Comparison of ENCODE assay signal across 9 cellular contexts in genomic region chr10:71748671-71749191, GRCh38. TPM values are rescaled to one million over a fixed set of nuclear protein-coding genes. Genes with fewer than 3 reads are reported as not detected.
A peak's percentile ranks its signal among the peaks of the same experiment; 100 is the strongest.
DNase-seq lines count a peak whose midpoint lies in the region; ATAC-seq and TF ChIP-seq lines count a peak whose summit lies in the region.
"Had no signal": no experiment of that assay in that cellular context is flagged by ENCODE, and none has a peak within 500 bp of the region (broad histone marks: within the 10 kb centered on the region; RNA-seq: fewer than 3 reads in every experiment).

No MANE protein-coding gene starts in this region.

- peak overlapping the region; percentile 75 for H3K4me3 Mint-ChIP-seq in CD4-positive, alpha-beta T cell
- H3K4me3 Mint-ChIP-seq in HFFc6, result no peak overlapping the region
- peak overlapping the region; percentile 85 for H3K4me3 Mint-ChIP-seq in T-helper 2 cell treated with Interferon-gamma antibody and Interleukin-4, amounts not matched to agents 5 μg/mL and 100 μg/mL, for 36 hours
- peak overlapping the region; percentile 66 to 95 (median 85) for H3K4me3 Mint-ChIP-seq in naive thymus-derived CD8-positive, alpha-beta T cell

- 63 to 70% methylated on average over 15 of the region's 15 CpGs for WGBS in body of pancreas, 2 donors

- no peak overlapping the region for H3K4me3 ChIP-seq in body of pancreas
- no peak overlapping the region for H3K4me3 ChIP-seq in tibial artery

- peak; percentile 59 to 84 (median 72) for DNase-seq in CD4-positive, alpha-beta T cell
- DNase-seq in HFFc6 (no peak), body of pancreas (peak in 2 of 4 donors; percentile 47 to 81), tibial artery (peak; percentile 78 to 86), glomerular visceral epithelial cell (ENCODE audit: extremely low spot score) (no peak), NCI-H524 treated with DMSO at 0.1 percent for 48 hours (lab: John Stamatoyannopoulos, UW) (no peak)
- DNase-seq in T-helper 2 cell treated with Interferon-gamma antibody and Interleukin-4, amounts not matched to agents 5 μg/mL and 100 μg/mL, for 36 hours (ENCODE audit: low spot score), result peak; percentile 82
- DNase-seq in naive thymus-derived CD8-positive, alpha-beta T cell, result peak; percentile 59 to 91 (median 81)

- CTCF ChIA-PET in CD4-positive, alpha-beta T cell (lab: Charles Lee), result interaction anchor here (0.9 to 4.8 kb wide), 8 partner anchors 13 to 41 kb away, joined by 3 to 27 read pairs (median 4); partner anchors contain the start of gene VSIR

- peaks cover 97% of the 10 kb centered on the region for H3K4me1 Mint-ChIP-seq in CD4-positive, alpha-beta T cell (ENCODE audit: low read depth)
- peaks cover 6% of the 10 kb centered on the region; the same call in 1 of the 2 replicates for H3K4me1 Mint-ChIP-seq in HFFc6 (ENCODE audit: low read depth)
- H3K4me1 Mint-ChIP-seq in T-helper 2 cell treated with Interferon-gamma antibody and Interleukin-4, amounts not matched to agents 5 μg/mL and 100 μg/mL, for 36 hours (ENCODE audit: low read depth), result peaks cover 89% of the 10 kb centered on the region
- H3K4me1 Mint-ChIP-seq in naive thymus-derived CD8-positive, alpha-beta T cell, result peaks cover 56 to 100% (median 98%) of the 10 kb centered on the region in 4 donors

- H3K9me3 ChIP-seq in CD4-positive, alpha-beta T cell (ENCODE audit: control insufficient read depth, low read length), result no peaks in the 10 kb centered on the region
- H3K9me3 ChIP-seq in body of pancreas (no peaks in the 10 kb centered on the region), tibial artery (no peaks in the 10 kb centered on the region)

- H3K4me1 ChIP-seq in body of pancreas, result peaks cover 30% of the 10 kb centered on the region
- H3K4me1 ChIP-seq in tibial artery, result peaks cover 3 to 31% (median 25%) of the 10 kb centered on the region in 4 donors

- intact Hi-C loops in CD4-positive, alpha-beta T cell (cut with DNase I, micrococcal nuclease), result loop anchor here (1.0 to 2.0 kb wide), 4 partner anchors 9 to 24 kb away; partner anchors contain the start of gene VSIR (in 2 of the 2)
- intact Hi-C loops in body of pancreas (cut with DNase I), result no loop called here
- intact Hi-C loops in tibial artery (cut with DNase I; ENCODE audit: low total_unique reads), result no loop called here

- H3K9me3 Mint-ChIP-seq in CD4-positive, alpha-beta T cell, result no peaks in the 10 kb centered on the region
- no peaks in the 10 kb centered on the region for H3K9me3 Mint-ChIP-seq in HFFc6
- no peaks in the 10 kb centered on the region for H3K9me3 Mint-ChIP-seq in T-helper 2 cell treated with Interferon-gamma antibody and Interleukin-4, amounts not matched to agents 5 μg/mL and 100 μg/mL, for 36 hours
- H3K9me3 Mint-ChIP-seq in naive thymus-derived CD8-positive, alpha-beta T cell, result no peaks in the 10 kb centered on the region

- ATAC-seq in CD4-positive, alpha-beta T cell (ENCODE audit: poor library complexity), result peak; percentile 92
- ATAC-seq in body of pancreas, result peak; percentile 8
- ATAC-seq in naive thymus-derived CD8-positive, alpha-beta T cell, result peak; percentile 78 to 85

- no peaks in the 10 kb centered on the region for H3K27me3 ChIP-seq in CD4-positive, alpha-beta T cell (ENCODE audit: control insufficient read depth, insufficient read depth, low read length)
- H3K27me3 ChIP-seq in body of pancreas (no peaks in the 10 kb centered on the region), tibial artery (no peaks in the 10 kb centered on the region)

- peak in 1 of 3 donors; percentile 43 for TF ChIP-seq POLR2A in body of pancreas (IDR thresholded peaks at IDR 0.05)

- H3K27me3 Mint-ChIP-seq in CD4-positive, alpha-beta T cell, result no peaks in the 10 kb centered on the region
- H3K27me3 Mint-ChIP-seq in HFFc6 (ENCODE audit: insufficient read depth), result peaks cover 7% of the 10 kb centered on the region
- H3K27me3 Mint-ChIP-seq in T-helper 2 cell treated with Interferon-gamma antibody and Interleukin-4, amounts not matched to agents 5 μg/mL and 100 μg/mL, for 36 hours (ENCODE audit: low read depth), result no peaks in the 10 kb centered on the region
- no peaks in the 10 kb centered on the region for H3K27me3 Mint-ChIP-seq in naive thymus-derived CD8-positive, alpha-beta T cell

- peak overlapping the region; percentile 75 for H3K27ac ChIP-seq in CD4-positive, alpha-beta T cell (ENCODE audit: low read depth, low read length)
- peak overlapping the region in 3 of 4 donors; percentile 32 to 67 (median 52) for H3K27ac ChIP-seq in body of pancreas
- H3K27ac ChIP-seq in tibial artery, result peak overlapping the region; percentile 24 to 57

- peak; percentile 47 for TF ChIP-seq CTCF in CD4-positive, alpha-beta T cell (IDR thresholded peaks at IDR 0.05)
- TF ChIP-seq CTCF in HFFc6 (IDR thresholded peaks at IDR 0.05) (0 out of 2 replicates have a peak, but pooled peaks have one; percentile 35), body of pancreas (IDR thresholded peaks at IDR 0.05) (no peak), tibial artery (IDR thresholded peaks at IDR 0.05) (peak; percentile 9 to 14)

- H3K36me3 Mint-ChIP-seq in CD4-positive, alpha-beta T cell (ENCODE audit: low read depth), result peaks cover 48% of the 10 kb centered on the region
- no peaks in the 10 kb centered on the region for H3K36me3 Mint-ChIP-seq in HFFc6 (ENCODE audit: low read depth)
- H3K36me3 Mint-ChIP-seq in T-helper 2 cell treated with Interferon-gamma antibody and Interleukin-4, amounts not matched to agents 5 μg/mL and 100 μg/mL, for 36 hours (ENCODE audit: low read depth), result peaks cover 60% of the 10 kb centered on the region
- H3K36me3 Mint-ChIP-seq in naive thymus-derived CD8-positive, alpha-beta T cell, result peaks cover 0 to 29% (median 16%) of the 10 kb centered on the region in 3 donors

- H3K36me3 ChIP-seq in body of pancreas (replicated peaks in 1 of 2; ENCODE audit: insufficient read depth in 1 of 2, low read depth in 2 of 2) (peaks cover 0 to 2% of the 10 kb centered on the region in 2 donors), tibial artery (peaks cover 25 to 45% (median 43%) of the 10 kb centered on the region in 3 donors)

- peak overlapping the region; percentile 96 for H3K27ac Mint-ChIP-seq in CD4-positive, alpha-beta T cell
- no peak overlapping the region for H3K27ac Mint-ChIP-seq in HFFc6
- peak overlapping the region; percentile 98 for H3K27ac Mint-ChIP-seq in T-helper 2 cell treated with Interferon-gamma antibody and Interleukin-4, amounts not matched to agents 5 μg/mL and 100 μg/mL, for 36 hours
- H3K27ac Mint-ChIP-seq in naive thymus-derived CD8-positive, alpha-beta T cell, result peak overlapping the region; percentile 95 to 100 (median 98)

- POLR2A ChIA-PET in CD4-positive, alpha-beta T cell (lab: Charles Lee), result interaction anchor here (0.7 to 19.3 kb wide), 17 partner anchors 8 to 372 kb away, joined by 3 to 416 read pairs (median 6); partner anchors contain the start of genes PSAP and VSIR
- POLR2A ChIA-PET in naive thymus-derived CD8-positive, alpha-beta T cell (lab: Charles Lee), result interaction anchor here (0.7 to 41.4 kb wide), 10 partner anchors 17 to 429 kb away, joined by 3 to 1679 read pairs (median 8); partner anchors contain the start of genes C10orf105, PSAP and VSIR

RNA-seq across cellular contexts. Expression of gene VSIR, which starts 24.6 kb away (rescaled TPM):
- 10 to 100 TPM; 86.2 to 91.4 TPM for total RNA-seq in CD4-positive, alpha-beta T cell
- total RNA-seq in HFFc6 (2021; fragmentation: NEBNext Ultra II Directional; extraction: Animal tissue kit (Norgen Biotek cat#: 25700)), result 10 to 100 TPM; 24.3 to 36.2 (median 29.0) TPM
- total RNA-seq in body of pancreas, result 10 to 100 TPM; 14.8 to 17.1 TPM
- total RNA-seq in naive thymus-derived CD8-positive, alpha-beta T cell, result 100 to 1,000 TPM; 102 to 114 TPM
- 100 to 1,000 TPM; 211 to 343 (median 262) TPM for polyA plus RNA-seq in naive thymus-derived CD8-positive, alpha-beta T cell

RNA-seq across cellular contexts. Expression of gene C10orf105, which starts 29.2 kb away (rescaled TPM):
- under 1 TPM; 0.25 to 0.36 TPM for total RNA-seq in CD4-positive, alpha-beta T cell
- not detected for total RNA-seq in HFFc6 (2021; fragmentation: NEBNext Ultra II Directional; extraction: Animal tissue kit (Norgen Biotek cat#: 25700))
- not detected for total RNA-seq in body of pancreas
- under 1 TPM; 0.21 to 0.25 TPM for total RNA-seq in naive thymus-derived CD8-positive, alpha-beta T cell
- polyA plus RNA-seq in naive thymus-derived CD8-positive, alpha-beta T cell, result under 1 TPM in 1 of 3 donors, not detected in 2; 0.10 TPM
- total RNA-seq: Daoy had no signal

Comparison
In these comparisons a context has a peak if more than half of its experiments do, and no peak if none do; other contexts are left out.
1. ATAC-seq: peak in every context shown above with its lines; median percentile 92 in CD4-positive, alpha-beta T cell; 82 in naive thymus-derived CD8-positive, alpha-beta T cell; 8 in body of pancreas.
2. DNase-seq: peak in CD4-positive, alpha-beta T cell (10 of 10), T-helper 2 cell treated with Interferon-gamma antibody and Interleukin-4, amounts not matched to agents 5 μg/mL and 100 μg/mL, for 36 hours (single experiment), naive thymus-derived CD8-positive, alpha-beta T cell (10 of 10) and tibial artery (2 of 2); none in HFFc6 (single experiment), glomerular visceral epithelial cell (single experiment) and NCI-H524 treated with DMSO at 0.1 percent for 48 hours (single experiment).
3. CTCF ChIP-seq: peak in CD4-positive, alpha-beta T cell (single experiment), HFFc6 (single experiment) and tibial artery (2 of 2); none in body of pancreas (0 of 7).
4. intact Hi-C loops: an anchor here in CD4-positive, alpha-beta T cell (1.0 to 2.0 kb wide); none called in body of pancreas and tibial artery.
5. Peak in every context shown above with its lines, with median percentiles within 50 percentile points of each other: H3K27ac ChIP-seq.